In genomic region chr1:98793136-98793535, GRCh38 we compare ENCODE assay signal across 16 cellular contexts.
A peak's percentile ranks its signal among the peaks of the same experiment; 100 is the strongest.
DNase-seq lines count a peak whose midpoint lies in the region; ATAC-seq and TF ChIP-seq lines count a peak whose summit lies in the region.
"Had no signal": no experiment of that assay in that cellular context is flagged by ENCODE, and none has a peak within 500 bp of the region (broad histone marks: within the 10 kb centered on the region; RNA-seq: fewer than 3 reads in every experiment).

No MANE protein-coding gene starts in this region.

- no peak overlapping the region for H3K9ac ChIP-seq in mesenchymal stem cell (ENCODE audit: low read length)
- H3K9ac ChIP-seq: BLaER1 had no signal

- H2BK5ac ChIP-seq in mesenchymal stem cell (ENCODE audit: low read depth, low read length, poor library complexity, severe bottlenecking), result no peak overlapping the region

- no peak overlapping the region for H3K4me2 ChIP-seq in mesenchymal stem cell (ENCODE audit: low read length, poor library complexity, severe bottlenecking)
- H3K4me2 ChIP-seq: BLaER1 had no signal

- no peak overlapping the region for H3K4me3 ChIP-seq in BJ (ENCODE audit: low read depth, low read length)
- no peak overlapping the region for H3K4me3 ChIP-seq in HEK293 (ENCODE audit: low read depth, low read length)
- H3K4me3 ChIP-seq in mesenchymal stem cell (ENCODE audit: insufficient read depth in 1 of 2, low read depth in 1 of 2, low read length in 2 of 2), result no peak overlapping the region
- H3K4me3 ChIP-seq in esophagus muscularis mucosa, result no peak overlapping the region
- H3K4me3 ChIP-seq: BLaER1, HAP-1 had no signal

- H3K27ac ChIP-seq in HEK293 (ENCODE audit: extremely low read depth, low read depth, low read length) (no peak overlapping the region), mesenchymal stem cell (ENCODE audit: low read length, poor library complexity, severe bottlenecking) (no peak overlapping the region), esophagus muscularis mucosa (replicated peaks in 1 of 4) (no peak overlapping the region)
- H3K27ac ChIP-seq: 22Rv1, BLaER1 had no signal

- no peak overlapping the region for H2BK15ac ChIP-seq in mesenchymal stem cell (ENCODE audit: low read depth, poor library complexity, severe bottlenecking)

- no peak overlapping the region for H3K14ac ChIP-seq in mesenchymal stem cell (ENCODE audit: low read length in 2 of 2)

- TF ChIP-seq EP300 in esophagus muscularis mucosa (IDR thresholded peaks at IDR 0.05), result no peak

- TF ChIP-seq CTCF in BJ (IDR thresholded peaks at IDR 0.05; ENCODE audit: insufficient read depth, low read depth, low read length), result no peak
- TF ChIP-seq CTCF in HEK293 (tag by site-specific recombination; IDR thresholded peaks at IDR 0.05), result no peak
- TF ChIP-seq CTCF in esophagus muscularis mucosa (IDR thresholded peaks at IDR 0.05), result no peak

- H2BK120ac ChIP-seq in mesenchymal stem cell (ENCODE audit: low read depth, low read length), result no peak overlapping the region

- CTCF ChIA-PET in BJ (lab: Yijun Ruan, JAX), result interaction anchor here (1.1 to 2.5 kb wide), 11 partner anchors 8 to 914 kb away, joined by 3 to 12 read pairs (median 4); no protein-coding TSS in a partner anchor
- CTCF ChIA-PET in HEK293 (lab: Yijun Ruan, JAX), result interaction anchor here (0.6 to 4.0 kb wide), 6 partner anchors 14 to 688 kb away, joined by 3 to 16 read pairs (median 4); no protein-coding TSS in a partner anchor

- H2BK12ac ChIP-seq in mesenchymal stem cell (ENCODE audit: low read length in 2 of 2), result no peak overlapping the region

- H3K4me1 ChIP-seq in HEK293 (ENCODE audit: control insufficient read depth, insufficient read depth, low read length) (no peaks in the 10 kb centered on the region), mesenchymal stem cell (ENCODE audit: control insufficient read depth, insufficient read depth, low read depth, low read length) (no peaks in the 10 kb centered on the region), esophagus muscularis mucosa (no peaks in the 10 kb centered on the region)
- H3K4me1 ChIP-seq: Caco-2, HAP-1 had no signal

- no peak overlapping the region for H3K23ac ChIP-seq in mesenchymal stem cell (ENCODE audit: low read length in 2 of 2)

- H3K4ac ChIP-seq in mesenchymal stem cell (ENCODE audit: low read depth in 1 of 2, low read length in 2 of 2), result no peak overlapping the region

- no peaks in the 10 kb centered on the region; the same call in 1 of the 2 replicates for H3K27me3 ChIP-seq in BJ (ENCODE audit: control insufficient read depth, insufficient read depth, low read length)
- no peaks in the 10 kb centered on the region for H3K27me3 ChIP-seq in mesenchymal stem cell (ENCODE audit: control insufficient read depth in 1 of 2, insufficient read depth in 1 of 2, low read length in 2 of 2)
- H3K27me3 ChIP-seq in esophagus muscularis mucosa, result no peaks in the 10 kb centered on the region
- H3K27me3 ChIP-seq: BLaER1 had no signal

- ATAC-seq in GM19023 (IDR thresholded peaks at IDR 0.05; ENCODE audit: unreplicated experiment) (no peak), HG03139 (IDR thresholded peaks at IDR 0.05; ENCODE audit: unreplicated experiment) (no peak), GM19455 (IDR thresholded peaks at IDR 0.05; ENCODE audit: unreplicated experiment) (no peak)

- no peak for TF ChIP-seq POLR2A in esophagus muscularis mucosa (IDR thresholded peaks at IDR 0.05; ENCODE audit: low read depth)

- DNase-seq in BJ (ENCODE audit: low read depth), result peak; percentile 2
- DNase-seq in amniotic epithelial cell (ENCODE audit: low read depth), result peak; percentile 57
- DNase-seq in mesenchymal stem cell, result peak; percentile 12
- no peak for DNase-seq in esophagus muscularis mucosa (ENCODE audit: extremely low spot score)
- DNase-seq: Caco-2; CD8-positive, alpha-beta memory T cell; DND-41; IMR-90; KBM-7 had no signal

- H3K18ac ChIP-seq in mesenchymal stem cell (ENCODE audit: low read depth in 1 of 2, low read length in 2 of 2), result no peak overlapping the region

- H4K8ac ChIP-seq in mesenchymal stem cell (ENCODE audit: low read length), result no peak overlapping the region

- no peak overlapping the region for H2AK5ac ChIP-seq in mesenchymal stem cell (ENCODE audit: low read length, severe bottlenecking)

- POLR2A ChIA-PET in BJ (lab: Charles Lee), result no interaction called here
- POLR2A ChIA-PET in HEK293 (lab: Yijun Ruan, JAX), result no interaction called here

- H3K9me3 ChIP-seq in HEK293 (ENCODE audit: control insufficient read depth, insufficient read depth, low read depth, low read length) (no peaks in the 10 kb centered on the region), mesenchymal stem cell (ENCODE audit: control insufficient read depth, low read length) (no peaks in the 10 kb centered on the region), esophagus muscularis mucosa (no peaks in the 10 kb centered on the region)
- H3K9me3 ChIP-seq: BLaER1, Caco-2, HAP-1 had no signal

- no peak overlapping the region for H4K91ac ChIP-seq in mesenchymal stem cell (ENCODE audit: low read length)

- H2AFZ ChIP-seq in mesenchymal stem cell (ENCODE audit: low read depth, low read length), result no peak overlapping the region

- intact Hi-C loops in esophagus muscularis mucosa (cut with DNase I), result no loop called here

- H3K36me3 ChIP-seq in BJ (ENCODE audit: control insufficient read depth, insufficient read depth, low read length), result no peaks in the 10 kb centered on the region
- H3K36me3 ChIP-seq in HEK293 (ENCODE audit: control insufficient read depth in 2 of 2, insufficient read depth in 1 of 2, low read length in 2 of 2), result no peaks in the 10 kb centered on the region
- H3K36me3 ChIP-seq in mesenchymal stem cell (ENCODE audit: control insufficient read depth in 1 of 2, insufficient read depth in 2 of 2, low read depth in 1 of 2, low read length in 2 of 2), result no peaks in the 10 kb centered on the region
- H3K36me3 ChIP-seq in esophagus muscularis mucosa, result no peaks in the 10 kb centered on the region
- H3K36me3 ChIP-seq: BLaER1, HAP-1 had no signal

- H3K79me1 ChIP-seq in mesenchymal stem cell (replicated peaks; ENCODE audit: low read length, poor library complexity, severe bottlenecking), result no peaks in the 10 kb centered on the region

- 93% methylated on average over 2 of the region's 3 CpGs for WGBS in mesenchymal stem cell
- WGBS in esophagus muscularis mucosa, result 79% methylated on average over 3 of the region's 3 CpGs

TF ChIP-seq in HEK293, 187 proteins besides CTCF, POLR2A, EP300 and RAD21:
- no peak for TF ChIP-seq ZNF514 (tag by site-specific recombination; IDR thresholded peaks at IDR 0.05)
- TF ChIP-seq, protein P1, sequence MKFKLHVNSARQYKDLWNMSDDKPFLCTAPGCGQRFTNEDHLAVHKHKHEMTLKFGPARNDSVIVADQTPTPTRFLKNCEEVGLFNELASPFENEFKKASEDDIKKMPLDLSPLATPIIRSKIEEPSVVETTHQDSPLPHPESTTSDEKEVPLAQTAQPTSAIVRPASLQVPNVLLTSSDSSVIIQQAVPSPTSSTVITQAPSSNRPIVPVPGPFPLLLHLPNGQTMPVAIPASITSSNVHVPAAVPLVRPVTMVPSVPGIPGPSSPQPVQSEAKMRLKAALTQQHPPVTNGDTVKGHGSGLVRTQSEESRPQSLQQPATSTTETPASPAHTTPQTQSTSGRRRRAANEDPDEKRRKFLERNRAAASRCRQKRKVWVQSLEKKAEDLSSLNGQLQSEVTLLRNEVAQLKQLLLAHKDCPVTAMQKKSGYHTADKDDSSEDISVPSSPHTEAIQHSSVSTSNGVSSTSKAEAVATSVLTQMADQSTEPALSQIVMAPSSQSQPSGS (tag by site-specific recombination; IDR thresholded peaks at IDR 0.05; ENCODE audit: low read depth), result 0 out of 2 replicates have a peak, but pooled peaks have one; percentile 18
